In the genomic region with DNA sequence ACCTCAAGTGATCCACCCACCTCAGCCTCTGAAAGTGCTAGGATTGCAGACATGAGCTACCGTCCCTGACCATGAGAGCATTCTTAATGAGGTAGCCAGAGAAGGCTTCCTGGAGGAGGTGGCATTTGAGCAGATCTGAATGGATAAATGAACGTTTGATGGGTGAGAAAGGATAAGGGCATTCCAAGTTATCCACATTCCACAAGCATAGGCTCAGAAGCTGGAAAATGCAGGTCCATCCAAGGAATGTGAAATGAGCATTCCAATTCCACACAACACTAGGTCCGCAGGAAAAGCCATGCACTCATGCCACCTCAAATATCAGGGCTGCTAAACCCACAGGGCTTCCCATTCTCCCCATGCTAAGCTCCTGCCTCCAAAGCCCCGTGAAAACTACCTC, we compare ENCODE assay signal across 29 cellular contexts. TPM values are rescaled to one million over a fixed set of nuclear protein-coding genes. Genes with fewer than 3 reads are reported as not detected.
DNase-seq lines count a peak whose midpoint lies in the region; TF ChIP-seq lines count a peak whose summit lies in the region.
"Had no signal": no experiment of that assay in that cellular context is flagged by ENCODE, and none has a peak within 500 bp of the region (broad histone marks: within the 10 kb centered on the region; RNA-seq: fewer than 3 reads in every experiment).

No MANE protein-coding gene starts in this region.

- H3K27me3 Mint-ChIP-seq in HFFc6 (ENCODE audit: insufficient read depth), result peaks cover 3% of the 10 kb centered on the region; the same call in 1 of the 2 replicates
- H3K27me3 Mint-ChIP-seq: activated CD4-positive, alpha-beta T cell treated with anti-CD3 and anti-CD28 coated beads for 36 hours; stimulated activated naive CD8-positive, alpha-beta T cell treated with anti-CD3 and anti-CD28 coated beads, Interleukin-15, Interleukin-2, amounts not matched to agents 100 ng/mL and 50 ng/mL, for 24 hours had no signal

- WGBS in mesodermal cell (ENCODE audit: insufficient coverage in 2 of 2), 2 experiments, result 69 to 81% methylated on average over 2 to 3 of the region's 4 CpGs

- 0 out of 2 replicates have a peak overlapping the region, but pooled peaks have one; percentile 42 for H3K4me3 Mint-ChIP-seq in HFFc6
- H3K4me3 Mint-ChIP-seq: activated CD4-positive, alpha-beta T cell treated with anti-CD3 and anti-CD28 coated beads for 36 hours; CD8-positive, alpha-beta memory T cell; effector memory CD8-positive, alpha-beta T cell; IgD-negative memory B cell; nephron progenitor cell; stimulated activated naive CD8-positive, alpha-beta T cell treated with anti-CD3 and anti-CD28 coated beads, Interleukin-15, Interleukin-2, amounts not matched to agents 100 ng/mL and 50 ng/mL, for 24 hours had no signal

- H3K4me3 ChIP-seq in mesodermal cell (ENCODE audit: extremely low read depth, insufficient read depth, low read length, poor library complexity, severe bottlenecking), result no peak overlapping the region
- H3K4me3 ChIP-seq: breast epithelium, GM12878, mucosa of descending colon, pancreas, SJCRH30 had no signal

- peaks cover 15% of the 10 kb centered on the region for H3K36me3 Mint-ChIP-seq in HFFc6 (ENCODE audit: low read depth)

- H3K4me1 ChIP-seq in mesodermal cell (ENCODE audit: control insufficient read depth, insufficient read depth, low read length, poor library complexity, severe bottlenecking), result peaks cover 14% of the 10 kb centered on the region
- H3K4me1 ChIP-seq: breast epithelium, pancreas had no signal

- H3K36me3 ChIP-seq in mesodermal cell (ENCODE audit: control insufficient read depth, insufficient read depth, low read length), result no peaks in the 10 kb centered on the region
- H3K36me3 ChIP-seq: breast epithelium, pancreas, SJCRH30 had no signal

- peak overlapping the region; percentile 89 for H3K27ac ChIP-seq in mesodermal cell (ENCODE audit: low read depth, low read length, severe bottlenecking)
- H3K27ac ChIP-seq: breast epithelium, pancreas, SJCRH30 had no signal

- H3K4me1 Mint-ChIP-seq in HFFc6 (ENCODE audit: low read depth), result peaks cover 28% of the 10 kb centered on the region
- H3K4me1 Mint-ChIP-seq: activated CD4-positive, alpha-beta T cell treated with anti-CD3 and anti-CD28 coated beads for 36 hours; CD8-positive, alpha-beta memory T cell had no signal

- peak; percentile 70 for DNase-seq in AG08395 (ENCODE audit: low spot score)
- peak; percentile 45 for DNase-seq in HFFc6
- peak; percentile 76 for DNase-seq in astrocyte of the hippocampus (ENCODE audit: low read depth, low spot score)
- DNase-seq in NCI-H526 treated with DMSO at 0.1 percent for 48 hours (lab: John Stamatoyannopoulos, UW), result no peak
- no peak for DNase-seq in NCI-H2107 (lab: John Stamatoyannopoulos, UW)
- DNase-seq in SKM-1 treated with dmso at 0.1 percent for 144 hours (lab: John Stamatoyannopoulos, UW; ENCODE audit: unreplicated experiment), result no peak
- DNase-seq in NCI-H2029 (lab: John Stamatoyannopoulos, UW), result no peak
- DNase-seq: activated CD4-positive, alpha-beta T cell treated with anti-CD3 and anti-CD28 coated beads for 36 hours; activated T-cell treated with anti-CD3 and anti-CD28 coated beads, Interleukin-2, amount 50 U/mL, for 1 hour; CD8-positive, alpha-beta memory T cell; DMS153; effector memory CD8-positive, alpha-beta T cell; H7; hippocampal formation; left ventricle myocardium superior; mucosa of descending colon; NCI-H1417; NCI-H510A treated with DMSO at 0.1 percent for 48 hours; nephron progenitor cell; pancreas; right cardiac atrium; SJCRH30; T-helper 2 cell had no signal

- peaks cover 9% of the 10 kb centered on the region for H3K9me3 ChIP-seq in mesodermal cell (ENCODE audit: control insufficient read depth, low read length)
- H3K9me3 ChIP-seq: pancreas, SJCRH30 had no signal

- no peak for TF ChIP-seq CTCF in HFFc6 (IDR thresholded peaks at IDR 0.05)

- H3K9me3 Mint-ChIP-seq in HFFc6, result peaks cover 7% of the 10 kb centered on the region; the same call in 1 of the 2 replicates
- H3K9me3 Mint-ChIP-seq: nephron progenitor cell had no signal

- peak overlapping the region; percentile 82 for H3K27ac Mint-ChIP-seq in HFFc6
- H3K27ac Mint-ChIP-seq: activated CD4-positive, alpha-beta T cell treated with anti-CD3 and anti-CD28 coated beads for 36 hours; CD8-positive, alpha-beta memory T cell; effector memory CD8-positive, alpha-beta T cell; IgD-negative memory B cell; nephron progenitor cell; stimulated activated naive CD8-positive, alpha-beta T cell treated with anti-CD3 and anti-CD28 coated beads, Interleukin-15, Interleukin-2, amounts not matched to agents 100 ng/mL and 50 ng/mL, for 24 hours had no signal

RNA-seq across cellular contexts. Expression of gene TMEM130, which starts 17.0 kb away (rescaled TPM):
- 10 to 100 TPM in 5 of 6 experiments, 1 to 10 TPM in 1; 5.6 to 13.1 (median 11.8) TPM for total RNA-seq in HFFc6 (2021; fragmentation: NEBNext Ultra II Directional; extraction: Animal tissue kit (Norgen Biotek cat#: 25700))
- 1.7 TPM for polyA plus RNA-seq in mesodermal cell (2013, experiment 1 of 2)
- 1.0 TPM for polyA plus RNA-seq in mesodermal cell (2013, experiment 2 of 2)
- total RNA-seq: CD8-positive, alpha-beta memory T cell; left ventricle myocardium superior; MCF 10A; SJCRH30 had no signal
- polyA plus RNA-seq: CD8-positive, alpha-beta memory T cell; IgD-negative memory B cell had no signal

RNA-seq across cellular contexts. Expression of gene TRRAP, which starts 25.5 kb away (rescaled TPM):
- 10 to 100 TPM; 26.6 to 35.5 (median 28.7) TPM for total RNA-seq in HFFc6 (2021; fragmentation: NEBNext Ultra II Directional; extraction: Animal tissue kit (Norgen Biotek cat#: 25700))
- polyA plus RNA-seq in mesodermal cell (2013, experiment 1 of 2), result 27.2 TPM
- polyA plus RNA-seq in mesodermal cell (2013, experiment 2 of 2), result 21.7 TPM

Comparison
In these comparisons a context has a peak if more than half of its experiments do, and no peak if none do; other contexts are left out.
1. DNase-seq: peak in AG08395 (single experiment), HFFc6 (single experiment) and astrocyte of the hippocampus (single experiment); none in NCI-H526 treated with DMSO at 0.1 percent for 48 hours (single experiment), NCI-H2107 (single experiment), SKM-1 treated with dmso at 0.1 percent for 144 hours (single experiment) and NCI-H2029 (single experiment).